ENCODE assay signal across 8 cellular contexts in genomic region chr14:24241829-24242443, GRCh38. TPM values are rescaled to one million over a fixed set of nuclear protein-coding genes. Genes with fewer than 3 reads are reported as not detected.
DNase-seq lines count a peak whose midpoint lies in the region; ATAC-seq, FAIRE-seq and TF ChIP-seq lines count a peak whose summit lies in the region.

No MANE protein-coding gene starts in this region.

- H3K9ac ChIP-seq in stomach smooth muscle (ENCODE audit: low read length in 2 of 2), result peak overlapping the region; percentile 98

- no peaks in the 10 kb centered on the region for H3K9me2 ChIP-seq in PC-9 (ENCODE audit: insufficient read depth)

- peaks cover 42% of the 10 kb centered on the region for H3K36me3 Mint-ChIP-seq in activated T-helper 2 cell treated with anti-CD3 and anti-CD28 coated beads, Interferon-gamma antibody, Interleukin-2, Interleukin-4, amounts not matched to agents 10 μg/mL and 5 μg/mL and 100 μg/mL, durations not matched to agents 14 hours and 24 hours and 36 hours (ENCODE audit: low read depth)
- peaks cover 27% of the 10 kb centered on the region for H3K36me3 Mint-ChIP-seq in nephron progenitor cell (ENCODE audit: low read depth)

- no peak for FAIRE-seq in HTR-8/SVneo (lab: Jason Lieb, UNC)

- H3K9me3 ChIP-seq in PC-9 (ENCODE audit: insufficient read depth, low read depth) (no peaks in the 10 kb centered on the region), stomach smooth muscle (ENCODE audit: control insufficient read depth in 2 of 2, low read length in 2 of 2) (no peaks in the 10 kb centered on the region)

- H3K4me3 ChIP-seq in PC-9, result peak overlapping the region; percentile 86
- H3K4me3 ChIP-seq in fibroblast of pulmonary artery (replicated peaks; ENCODE audit: low read depth, low read length), result peak overlapping the region; percentile 86
- H3K4me3 ChIP-seq in stomach smooth muscle (ENCODE audit: low read length in 2 of 2), result peak overlapping the region; percentile 94 to 96

- peak overlapping the region; percentile 92 for H3K27ac ChIP-seq in PC-9
- peak overlapping the region; percentile 98 for H3K27ac ChIP-seq in stomach smooth muscle (ENCODE audit: low read length)

- H3K4me1 ChIP-seq in PC-9 (replicated peaks; ENCODE audit: insufficient read depth) (peaks cover 6% of the 10 kb centered on the region), stomach smooth muscle (ENCODE audit: control insufficient read depth, insufficient read depth, low read length) (peaks cover 38% of the 10 kb centered on the region)

- intact Hi-C loops in PC-9 (cut with micrococcal nuclease; ENCODE audit: unreplicated experiment), result loop anchor here (2.0 to 5.0 kb wide), 3 partner anchors 33 to 190 kb away; no protein-coding TSS in a partner anchor
- intact Hi-C loops in activated T-helper 2 cell treated with anti-CD3 and anti-CD28 coated beads, Interferon-gamma antibody, Interleukin-2, Interleukin-4, amounts not matched to agents 10 μg/mL and 5 μg/mL and 100 μg/mL, durations not matched to agents 14 hours and 24 hours and 36 hours (cut with micrococcal nuclease), result loop anchor here (1.0 to 2.0 kb wide), 6 partner anchors 10 to 189 kb away; partner anchors contain the start of genes CHMP4A, GMPR2, NEDD8 and RABGGTA

- H3K4me3 Mint-ChIP-seq in activated T-helper 2 cell treated with anti-CD3 and anti-CD28 coated beads, Interferon-gamma antibody, Interleukin-2, Interleukin-4, amounts not matched to agents 10 μg/mL and 5 μg/mL and 100 μg/mL, durations not matched to agents 14 hours and 24 hours and 36 hours (ENCODE audit: low read depth), result peak overlapping the region; percentile 86
- peak overlapping the region; percentile 97 for H3K4me3 Mint-ChIP-seq in nephron progenitor cell

- H2AFZ ChIP-seq in PC-9, result peak overlapping the region; percentile 85

- H3K27me3 ChIP-seq in PC-9 (ENCODE audit: insufficient read depth, low read depth) (no peaks in the 10 kb centered on the region), stomach smooth muscle (ENCODE audit: control insufficient read depth in 1 of 2, insufficient read depth in 2 of 2, low read length in 2 of 2) (no peaks in the 10 kb centered on the region)

- TSS peak; percentile 45 for BruUV-seq in PC-9 (replicated peaks; lab: Mats Ljungman, UMichigan)

- H3K27ac Mint-ChIP-seq in activated T-helper 2 cell treated with anti-CD3 and anti-CD28 coated beads, Interferon-gamma antibody, Interleukin-2, Interleukin-4, amounts not matched to agents 10 μg/mL and 5 μg/mL and 100 μg/mL, durations not matched to agents 14 hours and 24 hours and 36 hours, result peak overlapping the region; percentile 98
- H3K27ac Mint-ChIP-seq in nephron progenitor cell, result peak overlapping the region; percentile 100

- CTCF ChIA-PET in PC-9 (lab: Charles Lee), result interaction anchor here (0.7 to 1.8 kb wide), 7 partner anchors 17 to 200 kb away, joined by 3 to 16 read pairs (median 4); no protein-coding TSS in a partner anchor

- H3K27me3 Mint-ChIP-seq in activated T-helper 2 cell treated with anti-CD3 and anti-CD28 coated beads, Interferon-gamma antibody, Interleukin-2, Interleukin-4, amounts not matched to agents 10 μg/mL and 5 μg/mL and 100 μg/mL, durations not matched to agents 14 hours and 24 hours and 36 hours (ENCODE audit: low read depth), result no peaks in the 10 kb centered on the region
- H3K27me3 Mint-ChIP-seq in nephron progenitor cell (ENCODE audit: low read depth, poor library complexity), result peaks cover 13% of the 10 kb centered on the region

- TF ChIP-seq CTCF in PC-9 (conservative IDR thresholded peaks at IDR 0.05) (peak; percentile 56), fibroblast of pulmonary artery (IDR thresholded peaks at IDR 0.05; ENCODE audit: low read length, missing control alignments) (peak; percentile 37), nephron progenitor cell (IDR thresholded peaks at IDR 0.05) (peak; percentile 52)

- H3K4me2 ChIP-seq in PC-9, result peak overlapping the region; percentile 93

- H3K36me3 ChIP-seq in PC-9 (ENCODE audit: low read depth), result no peaks in the 10 kb centered on the region
- peaks cover 36 to 40% of the 10 kb centered on the region in 2 donors for H3K36me3 ChIP-seq in stomach smooth muscle (ENCODE audit: control insufficient read depth in 2 of 2, insufficient read depth in 2 of 2, low read length in 2 of 2)

- POLR2A ChIA-PET in PC-9 (lab: Charles Lee; ENCODE audit: unreplicated experiment), result interaction anchor here (0.6 to 1.4 kb wide), 7 partner anchors 22 to 190 kb away, joined by 3 to 19 read pairs (median 6); partner anchors contain the start of genes DCAF11, DHRS1, IPO4 and NOP9

- peak; percentile 70 for ATAC-seq in GM21447 (IDR thresholded peaks at IDR 0.05; ENCODE audit: unreplicated experiment)

- H3K9me3 Mint-ChIP-seq in activated T-helper 2 cell treated with anti-CD3 and anti-CD28 coated beads, Interferon-gamma antibody, Interleukin-2, Interleukin-4, amounts not matched to agents 10 μg/mL and 5 μg/mL and 100 μg/mL, durations not matched to agents 14 hours and 24 hours and 36 hours, result no peaks in the 10 kb centered on the region
- H3K9me3 Mint-ChIP-seq in nephron progenitor cell, result no peaks in the 10 kb centered on the region

- peak; percentile 95 for DNase-seq in DMS153 treated with DMSO at 0.1 percent for 48 hours (lab: John Stamatoyannopoulos, UW; ENCODE audit: unreplicated experiment)
- DNase-seq in HTR-8/SVneo (ENCODE audit: insufficient read length, low spot score), result peak; percentile 81
- peak; percentile 75 to 88 for DNase-seq in PC-9
- peak; percentile 93 for DNase-seq in activated T-helper 2 cell treated with anti-CD3 and anti-CD28 coated beads, Interferon-gamma antibody, Interleukin-2, Interleukin-4, amounts not matched to agents 10 μg/mL and 5 μg/mL and 100 μg/mL, durations not matched to agents 14 hours and 24 hours and 36 hours (ENCODE audit: low spot score)
- peak; percentile 89 for DNase-seq in fibroblast of pulmonary artery (ENCODE audit: low read depth)
- DNase-seq in nephron progenitor cell, result peak; percentile 95

- H4K20me1 ChIP-seq in PC-9 (ENCODE audit: insufficient read depth), result no peaks in the 10 kb centered on the region

- peaks cover 20% of the 10 kb centered on the region; the same call in 1 of the 2 replicates for H3F3A ChIP-seq in PC-9 (ENCODE audit: insufficient read depth, low read depth)

- no peaks in the 10 kb centered on the region for H3K79me2 ChIP-seq in PC-9 (ENCODE audit: low read depth)

- H3K4me1 Mint-ChIP-seq in activated T-helper 2 cell treated with anti-CD3 and anti-CD28 coated beads, Interferon-gamma antibody, Interleukin-2, Interleukin-4, amounts not matched to agents 10 μg/mL and 5 μg/mL and 100 μg/mL, durations not matched to agents 14 hours and 24 hours and 36 hours (ENCODE audit: low read depth), result peaks cover 46% of the 10 kb centered on the region
- peaks cover 41% of the 10 kb centered on the region for H3K4me1 Mint-ChIP-seq in nephron progenitor cell

RNA-seq across cellular contexts. Expression of gene TINF2, which starts 0.5 kb away (rescaled TPM):
- 22.4 and 23.0 TPM in 2 replicates for total RNA-seq in PC-9 (2021)
- total RNA-seq in activated T-helper 2 cell treated with anti-CD3 and anti-CD28 coated beads, Interferon-gamma antibody, Interleukin-2, Interleukin-4, amounts not matched to agents 10 μg/mL and 5 μg/mL and 100 μg/mL, durations not matched to agents 14 hours and 24 hours and 36 hours, result 81.1 and 87.3 TPM in 2 replicates

RNA-seq across cellular contexts. Expression of gene GMPR2, which starts 9.2 kb away (rescaled TPM):
- total RNA-seq in PC-9 (2021), result 55.3 and 63.7 TPM in 2 replicates
- 36.3 and 43.8 TPM in 2 replicates for total RNA-seq in activated T-helper 2 cell treated with anti-CD3 and anti-CD28 coated beads, Interferon-gamma antibody, Interleukin-2, Interleukin-4, amounts not matched to agents 10 μg/mL and 5 μg/mL and 100 μg/mL, durations not matched to agents 14 hours and 24 hours and 36 hours

RNA-seq across cellular contexts. Expression of gene NEDD8, which starts 9.8 kb away (rescaled TPM):
- total RNA-seq in PC-9 (2021), result 134 and 179 TPM in 2 replicates
- 194 and 202 TPM in 2 replicates for total RNA-seq in activated T-helper 2 cell treated with anti-CD3 and anti-CD28 coated beads, Interferon-gamma antibody, Interleukin-2, Interleukin-4, amounts not matched to agents 10 μg/mL and 5 μg/mL and 100 μg/mL, durations not matched to agents 14 hours and 24 hours and 36 hours

RNA-seq across cellular contexts. Expression of gene TGM1, which starts 21.0 kb away (rescaled TPM):
- 7.2 and 7.5 TPM in 2 replicates for total RNA-seq in PC-9 (2021)
- 3.4 and 4.4 TPM in 2 replicates for total RNA-seq in activated T-helper 2 cell treated with anti-CD3 and anti-CD28 coated beads, Interferon-gamma antibody, Interleukin-2, Interleukin-4, amounts not matched to agents 10 μg/mL and 5 μg/mL and 100 μg/mL, durations not matched to agents 14 hours and 24 hours and 36 hours

RNA-seq across cellular contexts. Expression of gene MDP1, which starts 26.1 kb away (rescaled TPM):
- 8.7 and 15.3 TPM in 2 replicates for total RNA-seq in PC-9 (2021)
- total RNA-seq in activated T-helper 2 cell treated with anti-CD3 and anti-CD28 coated beads, Interferon-gamma antibody, Interleukin-2, Interleukin-4, amounts not matched to agents 10 μg/mL and 5 μg/mL and 100 μg/mL, durations not matched to agents 14 hours and 24 hours and 36 hours, result 13.2 and 13.5 TPM in 2 replicates

Comparison
In these comparisons a context has a peak if more than half of its experiments do, and no peak if none do; other contexts are left out.
1. Peak in every context shown above with its lines: DNase-seq, ATAC-seq, H3K4me3 ChIP-seq and H3K27ac ChIP-seq.